Comparison of ENCODE assay signal across 10 cellular contexts in the genomic region with DNA sequence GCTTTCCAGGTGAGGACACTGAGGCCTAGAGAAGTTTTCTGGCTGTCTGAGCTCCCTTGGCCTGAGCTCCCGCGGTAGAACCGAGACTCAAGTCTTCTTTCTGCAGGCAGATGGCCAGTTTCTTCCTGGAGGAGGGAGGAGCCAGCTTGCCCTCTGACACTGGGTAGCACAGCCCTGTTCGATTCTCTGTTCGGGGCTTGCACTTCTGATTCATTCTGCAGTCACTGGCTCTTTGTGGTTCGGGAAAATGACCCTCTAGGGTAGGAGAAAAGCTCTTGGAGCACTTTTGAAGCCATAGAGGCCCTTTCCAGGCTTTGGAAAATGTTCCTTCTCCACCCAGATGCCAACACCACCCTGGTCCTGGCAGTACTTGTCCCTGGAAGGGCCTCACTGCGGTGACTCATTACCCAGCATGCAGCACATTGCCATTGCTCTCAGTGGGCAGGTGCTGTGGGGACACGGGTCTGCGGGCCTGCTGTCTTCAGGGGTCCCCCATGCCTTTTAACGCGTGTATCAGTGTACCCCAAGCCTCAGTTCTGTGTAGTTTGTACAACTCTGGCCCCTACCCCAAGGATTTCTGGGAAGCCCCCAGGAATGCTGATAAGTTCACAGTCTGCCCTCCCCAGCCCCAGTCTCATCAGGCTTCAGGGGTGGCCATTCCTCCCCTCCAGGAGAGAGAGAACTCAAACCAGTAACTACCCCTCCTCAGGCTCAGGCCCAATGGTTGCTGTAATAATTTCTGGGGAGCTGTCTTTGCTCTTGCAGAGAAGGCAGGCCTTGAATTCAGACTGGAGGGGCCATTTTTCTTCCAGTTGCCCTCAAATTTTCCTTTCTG. TPM values are rescaled to one million over a fixed set of nuclear protein-coding genes. Genes with fewer than 3 reads are reported as not detected.
DNase-seq lines count a peak whose midpoint lies in the region; ATAC-seq, FAIRE-seq and TF ChIP-seq lines count a peak whose summit lies in the region.
"Had no signal": no experiment of that assay in that cellular context is flagged by ENCODE, and none has a peak within 500 bp of the region (broad histone marks: within the 10 kb centered on the region; RNA-seq: fewer than 3 reads in every experiment).

No MANE protein-coding gene starts in this region.

- intact Hi-C loops in esophagus squamous epithelium (cut with DNase I), result no loop called here
- intact Hi-C loops in naive thymus-derived CD4-positive, alpha-beta T cell (cut with micrococcal nuclease), result no loop called here

- H3K4me1 Mint-ChIP-seq in naive thymus-derived CD4-positive, alpha-beta T cell, result peaks cover 0 to 12% (median 4%) of the 10 kb centered on the region in 7 donors
- peaks cover 0 to 3% (median 0%) of the 10 kb centered on the region in 3 donors for H3K4me1 Mint-ChIP-seq in T-cell
- H3K4me1 Mint-ChIP-seq: B cell, naive B cell had no signal

- H3K27me3 ChIP-seq in Peyer's patch, result no peaks in the 10 kb centered on the region
- H3K27me3 ChIP-seq in esophagus squamous epithelium, result no peaks in the 10 kb centered on the region
- H3K27me3 ChIP-seq in naive thymus-derived CD4-positive, alpha-beta T cell (ENCODE audit: control insufficient read depth in 2 of 2, insufficient read depth in 2 of 2, low read length in 2 of 2), result no peaks in the 10 kb centered on the region

- POLR2A ChIA-PET in naive thymus-derived CD4-positive, alpha-beta T cell (lab: Charles Lee), result interaction anchor here (0.6 to 0.7 kb wide), 2 partner anchors 53 to 211 kb away, joined by 3 read pairs; no protein-coding TSS in a partner anchor
- POLR2A ChIA-PET in T-cell (lab: Charles Lee), result no interaction called here

- no peaks in the 10 kb centered on the region for H3K27me3 Mint-ChIP-seq in naive thymus-derived CD4-positive, alpha-beta T cell
- H3K27me3 Mint-ChIP-seq in T-cell, result peaks cover 0 to 7% of the 10 kb centered on the region in 2 donors

- CTCF ChIA-PET in naive thymus-derived CD4-positive, alpha-beta T cell (lab: Charles Lee), result no interaction called here
- CTCF ChIA-PET in T-cell (lab: Charles Lee), result no interaction called here

- H3K36me3 ChIP-seq in Peyer's patch, result no peaks in the 10 kb centered on the region
- H3K36me3 ChIP-seq in esophagus squamous epithelium, result no peaks in the 10 kb centered on the region
- H3K36me3 ChIP-seq in naive thymus-derived CD4-positive, alpha-beta T cell (ENCODE audit: control insufficient read depth in 2 of 3, insufficient read depth in 3 of 3, low read length in 3 of 3), result no peaks in the 10 kb centered on the region

- no peaks in the 10 kb centered on the region for H3K9me3 Mint-ChIP-seq in naive thymus-derived CD4-positive, alpha-beta T cell
- H3K9me3 Mint-ChIP-seq in T-cell, result no peaks in the 10 kb centered on the region
- H3K9me3 Mint-ChIP-seq: naive B cell had no signal

- no peaks in the 10 kb centered on the region for H3K36me3 Mint-ChIP-seq in naive thymus-derived CD4-positive, alpha-beta T cell
- H3K36me3 Mint-ChIP-seq in T-cell, result no peaks in the 10 kb centered on the region
- H3K36me3 Mint-ChIP-seq: naive B cell had no signal

- H3K27ac Mint-ChIP-seq in naive thymus-derived CD4-positive, alpha-beta T cell, result no peak overlapping the region
- no peak overlapping the region for H3K27ac Mint-ChIP-seq in T-cell
- H3K27ac Mint-ChIP-seq: B cell, naive B cell had no signal

- FAIRE-seq in GM12892 (lab: Jason Lieb, UNC), result no peak

- DNase-seq in Peyer's patch (no peak), esophagus squamous epithelium (lab: John Stamatoyannopoulos, UW) (no peak), myocyte (ENCODE audit: low read depth) (peak; percentile 88), GM12892 (ENCODE audit: insufficient read length) (no peak), T-cell (no peak)
- no peak for DNase-seq in naive thymus-derived CD4-positive, alpha-beta T cell
- DNase-seq in activated CD4-positive, alpha-beta T cell treated with anti-CD3 and anti-CD28 coated beads, Interleukin-2, amount 50 U/mL, for 1 hour, result no peak
- DNase-seq: naive B cell had no signal

- H3K27ac ChIP-seq in 22Rv1 (peak overlapping the region; percentile 63), Peyer's patch (peak overlapping the region in 3 of 4 donors; percentile 22 to 53 (median 39)), esophagus squamous epithelium (peak overlapping the region; percentile 67 to 89 (median 86))
- no peak overlapping the region for H3K27ac ChIP-seq in naive thymus-derived CD4-positive, alpha-beta T cell (ENCODE audit: low read depth, low read length)

- peaks cover 0 to 37% (median 1%) of the 10 kb centered on the region in 4 donors for H3K4me1 ChIP-seq in Peyer's patch
- H3K4me1 ChIP-seq in esophagus squamous epithelium, result peaks cover 60 to 100% (median 89%) of the 10 kb centered on the region in 3 donors
- H3K4me1 ChIP-seq in naive thymus-derived CD4-positive, alpha-beta T cell (ENCODE audit: control insufficient read depth in 2 of 2, insufficient read depth in 2 of 2, low read length in 2 of 2), result no peaks in the 10 kb centered on the region

- no peak for ATAC-seq in naive thymus-derived CD4-positive, alpha-beta T cell
- no peak for ATAC-seq in T-cell (replicated peaks in 1 of 4)

- H3K4me3 ChIP-seq in Peyer's patch, result no peak overlapping the region
- peak overlapping the region in 1 of 4 donors; percentile 24 for H3K4me3 ChIP-seq in esophagus squamous epithelium
- no peak overlapping the region for H3K4me3 ChIP-seq in naive thymus-derived CD4-positive, alpha-beta T cell (ENCODE audit: low read length)

- 50 to 57% methylated on average over 1 to 8 of the region's 11 CpGs for WGBS in esophagus squamous epithelium, 2 donors

- H3K9me3 ChIP-seq in Peyer's patch, result no peaks in the 10 kb centered on the region
- no peaks in the 10 kb centered on the region for H3K9me3 ChIP-seq in esophagus squamous epithelium
- H3K9me3 ChIP-seq in naive thymus-derived CD4-positive, alpha-beta T cell (ENCODE audit: control insufficient read depth in 2 of 3, low read length in 3 of 3), result no peaks in the 10 kb centered on the region

- H3K4me3 Mint-ChIP-seq in naive thymus-derived CD4-positive, alpha-beta T cell, result no peak overlapping the region
- no peak overlapping the region for H3K4me3 Mint-ChIP-seq in T-cell
- H3K4me3 Mint-ChIP-seq: B cell, naive B cell had no signal

- TF ChIP-seq CTCF in 22Rv1 (IDR thresholded peaks at IDR 0.05) (no peak), Peyer's patch (IDR thresholded peaks at IDR 0.05) (no peak), esophagus squamous epithelium (IDR thresholded peaks at IDR 0.05) (no peak)

- no peak for TF ChIP-seq POLR2A in Peyer's patch (IDR thresholded peaks at IDR 0.05)
- TF ChIP-seq POLR2A in esophagus squamous epithelium (IDR thresholded peaks at IDR 0.05), result no peak
- no peak for TF ChIP-seq POLR2A in GM12892 (IDR thresholded peaks at IDR 0.05; ENCODE audit: low read depth, low read length)

RNA-seq across cellular contexts. Expression of gene CHST3, which starts 11.9 kb away (rescaled TPM):
- 1 to 10 TPM in 3 of 4 donors, under 1 TPM in 1; 0.88 to 9.1 (median 3.0) TPM for total RNA-seq in Peyer's patch
- total RNA-seq in esophagus squamous epithelium, result 10 to 100 TPM in 1 of 4 donors, 1 to 10 TPM in 3; 5.3 to 15.4 (median 9.6) TPM
- 49.3 and 57.5 TPM in 2 replicates for total RNA-seq in myocyte
- 81.8 TPM for polyA plus RNA-seq in myocyte (2012)
- total RNA-seq in naive thymus-derived CD4-positive, alpha-beta T cell, result under 1 TPM in 1 of 5 experiments, not detected in 4; 0.05 TPM
- not detected for polyA plus RNA-seq in naive thymus-derived CD4-positive, alpha-beta T cell
- not detected for polyA plus RNA-seq in GM12892 (2012; ENCODE audit: missing spikeins)
- under 1 TPM in 3 of 5 donors, not detected in 2; 0.09 to 0.10 (median 0.09) TPM for total RNA-seq in T-cell
- total RNA-seq: B cell had no signal
